Comparison of ENCODE assay signal across 8 cellular contexts in genomic region chr1:156114919-156115513, GRCh38. TPM values are rescaled to one million over a fixed set of nuclear protein-coding genes. Genes with fewer than 3 reads are reported as not detected.
A peak's percentile ranks its signal among the peaks of the same experiment; 100 is the strongest.
DNase-seq lines count a peak whose midpoint lies in the region; ATAC-seq and TF ChIP-seq lines count a peak whose summit lies in the region.

No MANE protein-coding gene starts in this region.

- peak overlapping the region; percentile 100 for H3K4me3 ChIP-seq in muscle layer of colon (ENCODE audit: low read depth in 1 of 2, low read length in 2 of 2)

- H3K36me3 Mint-ChIP-seq in T-helper 2 cell treated with Interferon-gamma antibody and Interleukin-4, amounts not matched to agents 5 μg/mL and 100 μg/mL, for 36 hours (ENCODE audit: low read depth): peaks cover 7% of the 10 kb centered on the region
- no peaks in the 10 kb centered on the region for H3K36me3 Mint-ChIP-seq in endothelial cell (ENCODE audit: low read depth, unreplicated experiment)

- H3K27me3 ChIP-seq in muscle layer of colon (ENCODE audit: control insufficient read depth in 1 of 2, insufficient read depth in 2 of 2, low read length in 2 of 2): no peaks in the 10 kb centered on the region

- H3K9me3 Mint-ChIP-seq in T-helper 2 cell treated with Interferon-gamma antibody and Interleukin-4, amounts not matched to agents 5 μg/mL and 100 μg/mL, for 36 hours: no peaks in the 10 kb centered on the region
- no peaks in the 10 kb centered on the region for H3K9me3 Mint-ChIP-seq in endothelial cell (ENCODE audit: unreplicated experiment)

- DNase-seq in T-helper 2 cell treated with Interferon-gamma antibody and Interleukin-4, amounts not matched to agents 5 μg/mL and 100 μg/mL, for 36 hours (ENCODE audit: low spot score): no peak
- DNase-seq in endothelial cell (ENCODE audit: low spot score): no peak
- no peak for DNase-seq in HT-29 (ENCODE audit: low spot score)
- DNase-seq in 8988T: no peak
- DNase-seq in NCI-H510A treated with DMSO at 0.1 percent for 48 hours (lab: John Stamatoyannopoulos, UW): no peak

- H3K27ac Mint-ChIP-seq in T-helper 2 cell treated with Interferon-gamma antibody and Interleukin-4, amounts not matched to agents 5 μg/mL and 100 μg/mL, for 36 hours: peak overlapping the region; percentile 77
- peak overlapping the region; percentile 21 for H3K27ac Mint-ChIP-seq in endothelial cell (ENCODE audit: unreplicated experiment)

- peak overlapping the region; percentile 100 for H3K27ac ChIP-seq in muscle layer of colon (ENCODE audit: low read depth, low read length)

- peak overlapping the region; percentile 96 for H3K4me3 Mint-ChIP-seq in T-helper 2 cell treated with Interferon-gamma antibody and Interleukin-4, amounts not matched to agents 5 μg/mL and 100 μg/mL, for 36 hours
- peak overlapping the region; percentile 88 for H3K4me3 Mint-ChIP-seq in endothelial cell (ENCODE audit: unreplicated experiment)

- H3K36me3 ChIP-seq in ES-I3 (ENCODE audit: insufficient read depth, low read length) (no peaks in the 10 kb centered on the region), muscle layer of colon (ENCODE audit: insufficient read depth, low read length) (peaks cover 4% of the 10 kb centered on the region)

- H3K27me3 Mint-ChIP-seq in T-helper 2 cell treated with Interferon-gamma antibody and Interleukin-4, amounts not matched to agents 5 μg/mL and 100 μg/mL, for 36 hours (ENCODE audit: low read depth): no peaks in the 10 kb centered on the region
- peaks cover 16% of the 10 kb centered on the region for H3K27me3 Mint-ChIP-seq in endothelial cell (ENCODE audit: unreplicated experiment)

- H3K4me1 ChIP-seq in ES-I3 (ENCODE audit: insufficient read depth, low read length) (peaks cover 19% of the 10 kb centered on the region), muscle layer of colon (ENCODE audit: insufficient read depth, low read length) (peaks cover 43% of the 10 kb centered on the region)

- peaks cover 40% of the 10 kb centered on the region for H3K4me1 Mint-ChIP-seq in T-helper 2 cell treated with Interferon-gamma antibody and Interleukin-4, amounts not matched to agents 5 μg/mL and 100 μg/mL, for 36 hours (ENCODE audit: low read depth)
- H3K4me1 Mint-ChIP-seq in endothelial cell (ENCODE audit: unreplicated experiment): peaks cover 14% of the 10 kb centered on the region

- peak; percentile 24 for ATAC-seq in HG02759 (IDR thresholded peaks at IDR 0.05; ENCODE audit: unreplicated experiment)

- peak overlapping the region; percentile 81 for H3K9ac ChIP-seq in ES-I3 (ENCODE audit: low read depth, low read length)
- H3K9ac ChIP-seq in muscle layer of colon (ENCODE audit: low read length): peak overlapping the region; percentile 100

- H3K9me3 ChIP-seq in ES-I3 (ENCODE audit: control insufficient read depth, insufficient read depth, low read length): no peaks in the 10 kb centered on the region
- no peaks in the 10 kb centered on the region for H3K9me3 ChIP-seq in muscle layer of colon (ENCODE audit: low read length)

- no peak for TF ChIP-seq CTCF in endothelial cell (IDR thresholded peaks at IDR 0.05; ENCODE audit: unreplicated experiment)

RNA-seq across cellular contexts. Expression of gene LMNA, which starts 0.5 kb away (rescaled TPM):
- 35.8 TPM for total RNA-seq in endothelial cell (ENCODE audit: unreplicated experiment)
- 1,664 and 1,875 TPM in 2 replicates for total RNA-seq in HT-29 (2014; rRNA removed; shearing (Covaris generic))

RNA-seq across cellular contexts. Expression of gene MEX3A, which starts 32.8 kb away (rescaled TPM):
- 63.9 TPM for total RNA-seq in endothelial cell (ENCODE audit: unreplicated experiment)
- total RNA-seq in HT-29 (2014; rRNA removed; shearing (Covaris generic)): 9.3 and 13.3 TPM in 2 replicates

RNA-seq across cellular contexts. Expression of gene SEMA4A, which starts 38.4 kb away (rescaled TPM):
- 2.2 TPM for total RNA-seq in endothelial cell (ENCODE audit: unreplicated experiment)
- total RNA-seq in HT-29 (2014; rRNA removed; shearing (Covaris generic)): 5.1 and 11.6 TPM in 2 replicates

RNA-seq across cellular contexts. Expression of gene RAB25, which starts 54.1 kb away (rescaled TPM):
- 1.6 TPM for total RNA-seq in endothelial cell (ENCODE audit: unreplicated experiment)
- total RNA-seq in HT-29 (2014; rRNA removed; shearing (Covaris generic)): 163 and 185 TPM in 2 replicates

Comparison
In these comparisons a context has a peak if more than half of its experiments do, and no peak if none do; other contexts are left out.
1. RNA of gene LMNA, which starts 0.5 kb away (total RNA-seq): 1,664 to 1,875 TPM in HT-29; 35.8 TPM in endothelial cell (single experiment); every median in the first group is over 10 times any median in the second.